8 cellular contexts compared by ENCODE assay signal in genomic region chr22:43142881-43143562, GRCh38. TPM values are rescaled to one million over a fixed set of nuclear protein-coding genes. Genes with fewer than 3 reads are reported as not detected.
DNase-seq lines count a peak whose midpoint lies in the region; ATAC-seq and TF ChIP-seq lines count a peak whose summit lies in the region.

Gene MCAT, minus strand, starts transcription at chr22:43143398. Its CDS starts 50 bp downstream, at chr22:43143348.

- TF ChIP-seq CTCF in Calu3 (IDR thresholded peaks at IDR 0.05; ENCODE audit: unreplicated experiment) (no peak), RWPE1 (conservative IDR thresholded peaks at IDR 0.05; ENCODE audit: low read depth) (no peak), fibroblast of mammary gland (conservative IDR thresholded peaks at IDR 0.05; ENCODE audit: control insufficient read depth, insufficient read depth, low read depth, low read length) (no peak), natural killer cell (IDR thresholded peaks at IDR 0.05) (no peak)

- H3K4me3 ChIP-seq in fibroblast of mammary gland (ENCODE audit: control insufficient read depth, low read depth, low read length), result peak within 1 kb of the TSS; percentile 78

- H3K27me3 Mint-ChIP-seq in Calu3 (ENCODE audit: unreplicated experiment), result no peaks in the 10 kb centered on the region
- H3K27me3 Mint-ChIP-seq in activated T-helper 2 cell treated with anti-CD3 and anti-CD28 coated beads, Interferon-gamma antibody, Interleukin-2, Interleukin-4, amounts not matched to agents 10 μg/mL and 5 μg/mL and 100 μg/mL, durations not matched to agents 14 hours and 24 hours and 36 hours (ENCODE audit: low read depth), result no peaks in the 10 kb centered on the region
- peaks cover 0 to 2% of the 10 kb centered on the region in 2 donors for H3K27me3 Mint-ChIP-seq in natural killer cell (ENCODE audit: low read depth in 2 of 2)
- H3K27me3 Mint-ChIP-seq in stimulated activated naive B cell treated with anti-CD40 and anti-IgM and Interleukin-4, amounts not matched to agents 10 μg/mL and 1 μg/mL and 100 μg/mL, for 72 hours, result no peaks in the 10 kb centered on the region

- H3K4me1 Mint-ChIP-seq in Calu3 (ENCODE audit: low read depth, unreplicated experiment), result no peaks in the 10 kb centered on the region
- peaks cover 21% of the 10 kb centered on the region for H3K4me1 Mint-ChIP-seq in activated T-helper 2 cell treated with anti-CD3 and anti-CD28 coated beads, Interferon-gamma antibody, Interleukin-2, Interleukin-4, amounts not matched to agents 10 μg/mL and 5 μg/mL and 100 μg/mL, durations not matched to agents 14 hours and 24 hours and 36 hours (ENCODE audit: low read depth)
- H3K4me1 Mint-ChIP-seq in natural killer cell, result peaks cover 16 to 28% of the 10 kb centered on the region in 2 donors
- H3K4me1 Mint-ChIP-seq in stimulated activated naive B cell treated with anti-CD40 and anti-IgM and Interleukin-4, amounts not matched to agents 10 μg/mL and 1 μg/mL and 100 μg/mL, for 72 hours, result peaks cover 15 to 67% of the 10 kb centered on the region in 2 donors

- intact Hi-C loops in Calu3 (cut with micrococcal nuclease; ENCODE audit: unreplicated experiment), result no loop called here
- intact Hi-C loops in activated T-helper 2 cell treated with anti-CD3 and anti-CD28 coated beads, Interferon-gamma antibody, Interleukin-2, Interleukin-4, amounts not matched to agents 10 μg/mL and 5 μg/mL and 100 μg/mL, durations not matched to agents 14 hours and 24 hours and 36 hours (cut with micrococcal nuclease), result no loop called here
- intact Hi-C loops in natural killer cell (cut with micrococcal nuclease), result no loop called here

- in situ Hi-C loops in KBM-7 (cut with MboI; ENCODE audit: low pct_unique_long_range_greater_than_20kb, low sequenced_read_pairs), result no loop called here

- H3K27ac ChIP-seq in RWPE1, result peak within 1 kb of the TSS; percentile 72

- H3K36me3 Mint-ChIP-seq in Calu3 (ENCODE audit: insufficient read depth, unreplicated experiment) (peaks cover 46% of the 10 kb centered on the region), natural killer cell (no peaks in the 10 kb centered on the region)
- H3K36me3 Mint-ChIP-seq in activated T-helper 2 cell treated with anti-CD3 and anti-CD28 coated beads, Interferon-gamma antibody, Interleukin-2, Interleukin-4, amounts not matched to agents 10 μg/mL and 5 μg/mL and 100 μg/mL, durations not matched to agents 14 hours and 24 hours and 36 hours (ENCODE audit: low read depth), result peaks cover 21% of the 10 kb centered on the region
- peaks cover 17 to 25% of the 10 kb centered on the region in 2 donors for H3K36me3 Mint-ChIP-seq in stimulated activated naive B cell treated with anti-CD40 and anti-IgM and Interleukin-4, amounts not matched to agents 10 μg/mL and 1 μg/mL and 100 μg/mL, for 72 hours

- ATAC-seq in GM21447 (IDR thresholded peaks at IDR 0.05; ENCODE audit: unreplicated experiment) (peak; percentile 74), natural killer cell (peak; percentile 84 to 91 (median 87))
- ATAC-seq in stimulated activated naive B cell treated with anti-CD40 and anti-IgM and Interleukin-4, amounts not matched to agents 10 μg/mL and 1 μg/mL and 100 μg/mL, for 72 hours (replicated peaks), result peak; percentile 88 to 91

- peak within 1 kb of the TSS; percentile 83 for H3K27ac Mint-ChIP-seq in Calu3 (ENCODE audit: unreplicated experiment)
- peak within 1 kb of the TSS; percentile 90 for H3K27ac Mint-ChIP-seq in activated T-helper 2 cell treated with anti-CD3 and anti-CD28 coated beads, Interferon-gamma antibody, Interleukin-2, Interleukin-4, amounts not matched to agents 10 μg/mL and 5 μg/mL and 100 μg/mL, durations not matched to agents 14 hours and 24 hours and 36 hours
- peak within 1 kb of the TSS; percentile 89 to 90 for H3K27ac Mint-ChIP-seq in natural killer cell
- peak within 1 kb of the TSS; percentile 95 for H3K27ac Mint-ChIP-seq in stimulated activated naive B cell treated with anti-CD40 and anti-IgM and Interleukin-4, amounts not matched to agents 10 μg/mL and 1 μg/mL and 100 μg/mL, for 72 hours

- POLR2A ChIA-PET in RWPE1 (lab: Yijun Ruan, JAX; ENCODE audit: low non-redundant PET), result no interaction called here

- H3K9me3 Mint-ChIP-seq in Calu3 (ENCODE audit: low read depth, unreplicated experiment) (no peaks in the 10 kb centered on the region), natural killer cell (no peaks in the 10 kb centered on the region)
- H3K9me3 Mint-ChIP-seq in activated T-helper 2 cell treated with anti-CD3 and anti-CD28 coated beads, Interferon-gamma antibody, Interleukin-2, Interleukin-4, amounts not matched to agents 10 μg/mL and 5 μg/mL and 100 μg/mL, durations not matched to agents 14 hours and 24 hours and 36 hours, result no peaks in the 10 kb centered on the region
- no peaks in the 10 kb centered on the region for H3K9me3 Mint-ChIP-seq in stimulated activated naive B cell treated with anti-CD40 and anti-IgM and Interleukin-4, amounts not matched to agents 10 μg/mL and 1 μg/mL and 100 μg/mL, for 72 hours

- CTCF ChIA-PET in Calu3 (lab: Charles Lee), result no interaction called here
- CTCF ChIA-PET in RWPE1 (lab: Yijun Ruan, JAX), result no interaction called here

- TSS peak; percentile 47 for BruUV-seq in Calu3 (replicated peaks; lab: Mats Ljungman, UMichigan)

- DNase-seq in Calu3 (peak; percentile 89), KBM-7 (peak; percentile 82), RWPE1 (ENCODE audit: low spot score) (peak; percentile 54), fibroblast of mammary gland (ENCODE audit: low read depth) (peak; percentile 61), natural killer cell (peak; percentile 76)
- peak; percentile 83 for DNase-seq in activated T-helper 2 cell treated with anti-CD3 and anti-CD28 coated beads, Interferon-gamma antibody, Interleukin-2, Interleukin-4, amounts not matched to agents 10 μg/mL and 5 μg/mL and 100 μg/mL, durations not matched to agents 14 hours and 24 hours and 36 hours (ENCODE audit: low spot score)
- DNase-seq in stimulated activated naive B cell treated with anti-CD40 and anti-IgM and Interleukin-4, amounts not matched to agents 10 μg/mL and 1 μg/mL and 100 μg/mL, for 72 hours, result peak; percentile 80

- H3K4me3 Mint-ChIP-seq in Calu3 (ENCODE audit: low read depth, unreplicated experiment), result peak within 1 kb of the TSS; percentile 94
- H3K4me3 Mint-ChIP-seq in activated T-helper 2 cell treated with anti-CD3 and anti-CD28 coated beads, Interferon-gamma antibody, Interleukin-2, Interleukin-4, amounts not matched to agents 10 μg/mL and 5 μg/mL and 100 μg/mL, durations not matched to agents 14 hours and 24 hours and 36 hours (ENCODE audit: low read depth), result peak within 1 kb of the TSS; percentile 88
- H3K4me3 Mint-ChIP-seq in natural killer cell, result peak within 1 kb of the TSS; percentile 91
- H3K4me3 Mint-ChIP-seq in stimulated activated naive B cell treated with anti-CD40 and anti-IgM and Interleukin-4, amounts not matched to agents 10 μg/mL and 1 μg/mL and 100 μg/mL, for 72 hours, result peak within 1 kb of the TSS; percentile 91

RNA-seq across cellular contexts. Expression of gene MCAT, which starts in this region (rescaled TPM):
- total RNA-seq in Calu3 (2022) (23.9 and 26.6 TPM in 2 replicates), natural killer cell (10 to 100 TPM in 1 of 3 donors, 1 to 10 TPM in 2; 6.5 to 12.4 (median 9.3) TPM)
- 17.3 and 18.5 TPM in 2 replicates for total RNA-seq in activated T-helper 2 cell treated with anti-CD3 and anti-CD28 coated beads, Interferon-gamma antibody, Interleukin-2, Interleukin-4, amounts not matched to agents 10 μg/mL and 5 μg/mL and 100 μg/mL, durations not matched to agents 14 hours and 24 hours and 36 hours

Comparison
In these comparisons a context has a peak if more than half of its experiments do, and no peak if none do; other contexts are left out.
1. Peak in every context shown above with its lines: DNase-seq, ATAC-seq, H3K4me3 ChIP-seq and H3K27ac ChIP-seq.